In genomic region chr1:241532864-241533263, GRCh38 we compare ENCODE assay signal across 9 cellular contexts. TPM values are rescaled to one million over a fixed set of nuclear protein-coding genes. Genes with fewer than 3 reads are reported as not detected.
DNase-seq lines count a peak whose midpoint lies in the region; ATAC-seq, FAIRE-seq and TF ChIP-seq lines count a peak whose summit lies in the region.
"Had no signal": no experiment of that assay in that cellular context is flagged by ENCODE, and none has a peak within 500 bp of the region (broad histone marks: within the 10 kb centered on the region; RNA-seq: fewer than 3 reads in every experiment).

No MANE protein-coding gene starts in this region.

- no peak overlapping the region for H3K27ac ChIP-seq in brain microvascular endothelial cell

- in situ Hi-C loops in brain microvascular endothelial cell (cut with HindIII; ENCODE audit: low pct_ligation_motif_present, low sequenced_read_pairs): loop anchor here (25.0 kb wide), 1 partner anchor 304 kb away; the partner anchor contains the start of gene EXO1

- no peak for DNase-seq in GM18507 (ENCODE audit: extremely low spot score, insufficient read length, low read depth)
- peak; percentile 77 for DNase-seq in left lobe of liver (ENCODE audit: low spot score)
- DNase-seq in brain microvascular endothelial cell: no peak
- no peak for DNase-seq in cerebellar nuclear complex (lab: John Stamatoyannopoulos, UW)
- no peak for DNase-seq in NCI-H1930 (lab: John Stamatoyannopoulos, UW)
- no peak for DNase-seq in LoVo (ENCODE audit: low spot score)
- DNase-seq: activated T-cell treated with anti-CD3 and anti-CD28 coated beads, Interleukin-2, amount 50 U/mL, for 48 hours had no signal

- peak; percentile 94 for FAIRE-seq in GM18507 (lab: Jason Lieb, UNC)

- ATAC-seq in GM21390 (IDR thresholded peaks at IDR 0.05; ENCODE audit: unreplicated experiment) (peak; percentile 55), HG03378 (IDR thresholded peaks at IDR 0.05; ENCODE audit: unreplicated experiment) (peak; percentile 56), left lobe of liver (peak; percentile 76)

- H3K27me3 ChIP-seq in brain microvascular endothelial cell (replicated peaks): peaks cover 2% of the 10 kb centered on the region

- no peaks in the 10 kb centered on the region for H3K36me3 ChIP-seq in brain microvascular endothelial cell (replicated peaks)

- no peak for TF ChIP-seq CTCF in brain microvascular endothelial cell (IDR thresholded peaks at IDR 0.05; ENCODE audit: low read depth, low read length, missing control alignments)

- no peak overlapping the region for H3K4me3 ChIP-seq in brain microvascular endothelial cell (ENCODE audit: low read depth, low read length)

RNA-seq across cellular contexts. Expression of gene KMO, which starts 0.7 kb away (rescaled TPM):
- total RNA-seq in left lobe of liver: 37.5 TPM

RNA-seq across cellular contexts. Expression of gene FH, which starts 13.3 kb away (rescaled TPM):
- 120 TPM for total RNA-seq in left lobe of liver
